In genomic region chr11:102564110-102564509, GRCh38 we compare ENCODE assay signal across 9 cellular contexts. TPM values are rescaled to one million over a fixed set of nuclear protein-coding genes. Genes with fewer than 3 reads are reported as not detected.
DNase-seq lines count a peak whose midpoint lies in the region; ATAC-seq, FAIRE-seq and TF ChIP-seq lines count a peak whose summit lies in the region.
"Had no signal": no experiment of that assay in that cellular context is flagged by ENCODE, and none has a peak within 500 bp of the region (broad histone marks: within the 10 kb centered on the region; RNA-seq: fewer than 3 reads in every experiment).

No MANE protein-coding gene starts in this region.

- H3K79me2 ChIP-seq in hepatocyte = no peaks in the 10 kb centered on the region

- ATAC-seq in HG02571 (IDR thresholded peaks at IDR 0.05; ENCODE audit: unreplicated experiment) = peak; percentile 55

- H4K20me1 ChIP-seq in hepatocyte (ENCODE audit: insufficient read depth, poor library complexity, severe bottlenecking) = no peaks in the 10 kb centered on the region

- H2AFZ ChIP-seq in hepatocyte = no peak overlapping the region

- H3K4me2 ChIP-seq in hepatocyte = no peak overlapping the region
- H3K4me2 ChIP-seq: KMS-11 had no signal

- no peak overlapping the region for H3K4me3 ChIP-seq in hepatocyte

- in situ Hi-C loops in GM13977 (cut with MboI; ENCODE audit: low pct_unique_long_range_greater_than_20kb, low sequenced_read_pairs, unreplicated experiment) = no loop called here

- 52% methylated on average over 2 of the region's 2 CpGs for WGBS in hepatocyte (ENCODE audit: low lambda C conversion rate, missing lambda C conversion rate)

- DNase-seq in GM13977 (ENCODE audit: low spot score) (peak; percentile 39), NCI-H460 (ENCODE audit: extremely low read depth, low read depth) (peak; percentile 19), hepatocyte (ENCODE audit: low spot score) (peak; percentile 56), NCI-H1105 treated with DMSO at 0.1 percent for 48 hours (lab: John Stamatoyannopoulos, UW) (no peak), D721Med (ENCODE audit: insufficient read length, low spot score) (no peak), Ammon's horn (ENCODE audit: low spot score) (no peak)
- DNase-seq in activated CD4-positive, alpha-beta T cell treated with anti-CD3 and anti-CD28 coated beads, Interleukin-2, amount 50 U/mL, for 48 hours = no peak

- no peaks in the 10 kb centered on the region for H3K36me3 ChIP-seq in hepatocyte (replicated peaks; ENCODE audit: insufficient read depth, low read depth)

- H3K4me1 ChIP-seq in hepatocyte (ENCODE audit: insufficient read depth) = no peaks in the 10 kb centered on the region

- TF ChIP-seq CTCF in GM13977 (IDR thresholded peaks at IDR 0.05; ENCODE audit: extremely low read depth, insufficient read depth, missing control alignments) = no peak
- TF ChIP-seq CTCF in hepatocyte (IDR thresholded peaks at IDR 0.05; ENCODE audit: poor library complexity) = no peak
- no peak for TF ChIP-seq CTCF in D721Med (IDR thresholded peaks at IDR 0.05; ENCODE audit: insufficient read depth, missing control alignments)

- no peak for FAIRE-seq in D721Med (lab: Jason Lieb, UNC)

- no peaks in the 10 kb centered on the region for H3K27me3 ChIP-seq in hepatocyte

- no peak overlapping the region for H3K27ac ChIP-seq in hepatocyte
- H3K27ac ChIP-seq: KMS-11 had no signal

- no peaks in the 10 kb centered on the region for H3K9me2 ChIP-seq in hepatocyte (replicated peaks; ENCODE audit: insufficient read depth)

- H3K9me3 ChIP-seq in hepatocyte (ENCODE audit: low read depth) = no peaks in the 10 kb centered on the region

RNA-seq across cellular contexts. Expression of gene MMP7, which starts 33.6 kb away (rescaled TPM):
- total RNA-seq in NCI-H460 (2014; rRNA removed; shearing (Covaris generic)) = 0.12 and 0.75 TPM in 2 replicates
- polyA plus RNA-seq in NCI-H460 (2014; cell fraction: nucleus; rRNA removed) = not detected in 2 replicates
- 1.9 and 5.0 TPM in 2 replicates for total RNA-seq in hepatocyte
- polyA plus RNA-seq in hepatocyte = 2.8 and 3.4 TPM in 2 replicates

Comparison
In these comparisons a context has a peak if more than half of its experiments do, and no peak if none do; other contexts are left out.
1. DNase-seq: peak in GM13977 (single experiment), NCI-H460 (single experiment) and hepatocyte (single experiment); none in NCI-H1105 treated with DMSO at 0.1 percent for 48 hours (single experiment), D721Med (single experiment), Ammon's horn (single experiment) and activated CD4-positive, alpha-beta T cell treated with anti-CD3 and anti-CD28 coated beads, Interleukin-2, amount 50 U/mL, for 48 hours (0 of 2).